Comparison of ENCODE assay signal across 1 cellular context in genomic region chr5:93252165-93252564, GRCh38.
TF ChIP-seq lines count a peak whose summit lies in the region.

No MANE protein-coding gene starts in this region.

TF ChIP-seq in WTC11, 78 proteins besides CTCF, POLR2A, EP300 and RAD21 (continued from another document):
- TF ChIP-seq PRDM15 (CRISPR knock-in tag; IDR thresholded peaks at IDR 0.05): no peak
- TF ChIP-seq USF2 (CRISPR knock-in tag; IDR thresholded peaks at IDR 0.05): no peak
- TF ChIP-seq IRF2 (CRISPR knock-in tag; IDR thresholded peaks at IDR 0.05; ENCODE audit: borderline replicate concordance, low read depth): no peak
- TF ChIP-seq NR1H2 (CRISPR knock-in tag; IDR thresholded peaks at IDR 0.05): no peak
- TF ChIP-seq MLX (CRISPR knock-in tag; IDR thresholded peaks at IDR 0.05): no peak
